ENCODE assay signal across 22 cellular contexts in the genomic region with DNA sequence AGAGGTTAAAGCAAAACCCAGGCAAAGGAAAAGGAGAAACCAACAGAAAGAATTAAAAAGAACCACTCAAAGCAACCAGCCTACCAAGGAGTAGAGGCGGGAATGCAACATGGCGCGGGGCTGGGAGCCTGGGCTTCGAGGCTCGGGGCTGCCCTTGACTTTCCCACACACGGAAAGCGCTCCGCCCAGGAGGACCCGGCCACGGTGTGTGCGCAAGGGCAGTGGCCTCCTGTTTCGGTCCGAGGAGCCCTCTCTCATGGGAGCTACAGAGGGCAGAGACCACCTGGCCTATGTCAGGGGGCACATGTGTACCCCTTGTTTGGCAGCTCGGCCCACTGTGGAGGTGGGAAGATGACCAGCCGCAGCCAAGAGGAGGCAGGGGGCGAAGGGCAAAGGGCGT. TPM values are rescaled to one million over a fixed set of nuclear protein-coding genes. Genes with fewer than 3 reads are reported as not detected.
A peak's percentile ranks its signal among the peaks of the same experiment; 100 is the strongest.
DNase-seq lines count a peak whose midpoint lies in the region; ATAC-seq, FAIRE-seq and TF ChIP-seq lines count a peak whose summit lies in the region.
"Had no signal": no experiment of that assay in that cellular context is flagged by ENCODE, and none has a peak within 500 bp of the region (broad histone marks: within the 10 kb centered on the region; RNA-seq: fewer than 3 reads in every experiment).

No MANE protein-coding gene starts in this region.

- no peaks in the 10 kb centered on the region for H3K27me3 Mint-ChIP-seq in activated T-cell treated with anti-CD3 and anti-CD28 coated beads, Interleukin-2, amount 50 U/mL, for 72 hours (ENCODE audit: low read depth)
- H3K27me3 Mint-ChIP-seq in activated T-cell treated with anti-CD3 and anti-CD28 coated beads, Interleukin-2, amount 50 U/mL, for 4 hours (ENCODE audit: low read depth): no peaks in the 10 kb centered on the region
- H3K27me3 Mint-ChIP-seq in stimulated activated naive B cell treated with anti-CD40 and anti-IgM and Interleukin-4, amounts not matched to agents 10 μg/mL and 1 μg/mL and 100 μg/mL, for 72 hours: no peaks in the 10 kb centered on the region
- H3K27me3 Mint-ChIP-seq: activated CD4-positive, alpha-beta memory T cell treated with anti-CD3 and anti-CD28 coated beads, Interleukin-2, amount 10 ng/mL, durations not matched to agents 7 days and 5 days had no signal

- WGBS in HepG2 (ENCODE audit: low lambda C conversion rate): over 99% methylated on average over 8 of the region's 17 CpGs

- peak overlapping the region; percentile 20 for H3K27ac Mint-ChIP-seq in activated T-cell treated with anti-CD3 and anti-CD28 coated beads, Interleukin-2, amount 50 U/mL, for 72 hours
- peak overlapping the region; percentile 65 to 94 for H3K27ac Mint-ChIP-seq in activated naive CD4-positive, alpha-beta T cell treated with anti-CD3 and anti-CD28 coated beads, Interleukin-2, amount 50 U/mL, for 72 hours
- H3K27ac Mint-ChIP-seq in stimulated activated naive B cell treated with anti-CD40 and anti-IgM and Interleukin-4, amounts not matched to agents 10 μg/mL and 1 μg/mL and 100 μg/mL, for 72 hours: peak overlapping the region; percentile 79
- H3K27ac Mint-ChIP-seq: activated CD4-positive, alpha-beta memory T cell treated with anti-CD3 and anti-CD28 coated beads, Interleukin-2, amount 10 ng/mL, durations not matched to agents 7 days and 5 days had no signal

- no peak for DNase-seq in activated T-cell treated with anti-CD3 and anti-CD28 coated beads, Interleukin-2, amount 50 U/mL, for 72 hours
- DNase-seq in activated T-cell treated with anti-CD3 and anti-CD28 coated beads, Interleukin-2, amount 50 U/mL, for 4 hours: no peak
- DNase-seq in activated naive CD4-positive, alpha-beta T cell treated with anti-CD3 and anti-CD28 coated beads, Interleukin-2, amount 50 U/mL, for 72 hours (ENCODE audit: low spot score in 2 of 2): no peak
- DNase-seq in HepG2 (ENCODE audit: low spot score) (no peak), NAMALWA (ENCODE audit: low spot score) (no peak), KG1 (lab: John Stamatoyannopoulos, UW) (no peak)
- no peak for DNase-seq in stimulated activated naive B cell treated with anti-CD40 and anti-IgM and Interleukin-4, amounts not matched to agents 10 μg/mL and 1 μg/mL and 100 μg/mL, for 72 hours
- DNase-seq: activated CD4-positive, alpha-beta memory T cell treated with anti-CD3 and anti-CD28 coated beads, Interleukin-2, amount 10 ng/mL, durations not matched to agents 7 days and 5 days; DMS 273 treated with DMSO at 0.1 percent for 48 hours; head of caudate nucleus; immature natural killer cell; NCI-H1436 treated with DMSO at 0.1 percent for 48 hours; NCI-H2171 treated with DMSO at 0.1 percent for 48 hours; OCI-M1; ovary; SHP77 treated with DMSO at 0.1 percent for 48 hours; uterus; WERI-Rb-1 had no signal

- H3K79me2 ChIP-seq in HepG2 (ENCODE audit: insufficient read depth, low read length): no peaks in the 10 kb centered on the region

- peaks cover 20% of the 10 kb centered on the region for H3K4me1 ChIP-seq in HepG2 (ENCODE audit: insufficient read depth, low read length)
- H3K4me1 ChIP-seq: uterus had no signal

- CTCF ChIA-PET in HepG2 (lab: Yijun Ruan, JAX; ENCODE audit: low intra/inter-chr PET ratio, low total read pairs): no interaction called here

- 0 out of 2 replicates have a peak, but pooled peaks cover 2% of the 10 kb centered on the region for H4K20me1 ChIP-seq in HepG2 (ENCODE audit: insufficient read depth, low read length)

- no peak overlapping the region for H3K4me3 ChIP-seq in HepG2 (replicated peaks in 1 of 3; ENCODE audit: insufficient read depth in 1 of 3, low read depth in 2 of 3, low read length in 3 of 3)
- H3K4me3 ChIP-seq: BLaER1 treated with 17β-estradiol and CSF1 and Interleukin-3, amounts not matched to agents 10 nM and 100 nM; ovary; uterus had no signal

- no peak overlapping the region for H3K27ac ChIP-seq in HepG2 (ENCODE audit: extremely low read length, insufficient read depth, low read length)
- H3K27ac ChIP-seq: ovary, WERI-Rb-1 had no signal

- in situ Hi-C loops in HepG2 (cut with HindIII; ENCODE audit: extremely low pct_ligation_motif_present, low pct_unique_long_range_greater_than_20kb): no loop called here

- peaks cover 57 to 87% of the 10 kb centered on the region in 2 experiments for H3K36me3 ChIP-seq in HepG2 (replicated peaks in 1 of 2; ENCODE audit: control insufficient read depth in 1 of 2, insufficient read depth in 2 of 2, low read length in 2 of 2)
- H3K36me3 ChIP-seq: ovary, uterus had no signal

- no peaks in the 10 kb centered on the region for H3K4me1 Mint-ChIP-seq in activated T-cell treated with anti-CD3 and anti-CD28 coated beads, Interleukin-2, amount 50 U/mL, for 72 hours (ENCODE audit: low read depth)
- no peaks in the 10 kb centered on the region for H3K4me1 Mint-ChIP-seq in activated T-cell treated with anti-CD3 and anti-CD28 coated beads, Interleukin-2, amount 50 U/mL, for 4 hours (ENCODE audit: low read depth)
- peaks cover 2 to 7% of the 10 kb centered on the region in 2 donors for H3K4me1 Mint-ChIP-seq in stimulated activated naive B cell treated with anti-CD40 and anti-IgM and Interleukin-4, amounts not matched to agents 10 μg/mL and 1 μg/mL and 100 μg/mL, for 72 hours

- H3K9me3 Mint-ChIP-seq in activated T-cell treated with anti-CD3 and anti-CD28 coated beads, Interleukin-2, amount 50 U/mL, for 72 hours: no peaks in the 10 kb centered on the region
- no peaks in the 10 kb centered on the region for H3K9me3 Mint-ChIP-seq in activated T-cell treated with anti-CD3 and anti-CD28 coated beads, Interleukin-2, amount 50 U/mL, for 4 hours
- no peaks in the 10 kb centered on the region for H3K9me3 Mint-ChIP-seq in activated naive CD4-positive, alpha-beta T cell treated with anti-CD3 and anti-CD28 coated beads, Interleukin-2, amount 50 U/mL, for 72 hours
- no peaks in the 10 kb centered on the region for H3K9me3 Mint-ChIP-seq in stimulated activated naive B cell treated with anti-CD40 and anti-IgM and Interleukin-4, amounts not matched to agents 10 μg/mL and 1 μg/mL and 100 μg/mL, for 72 hours
- H3K9me3 Mint-ChIP-seq: activated CD4-positive, alpha-beta memory T cell treated with anti-CD3 and anti-CD28 coated beads, Interleukin-2, amount 10 ng/mL, durations not matched to agents 7 days and 5 days; immature natural killer cell had no signal

- intact Hi-C loops in HepG2 (cut with micrococcal nuclease; ENCODE audit: unreplicated experiment): no loop called here

- peaks cover 13 to 37% of the 10 kb centered on the region in 2 donors for H3K36me3 Mint-ChIP-seq in activated T-cell treated with anti-CD3 and anti-CD28 coated beads, Interleukin-2, amount 50 U/mL, for 72 hours (ENCODE audit: insufficient read depth in 2 of 2)
- peaks cover 44% of the 10 kb centered on the region for H3K36me3 Mint-ChIP-seq in activated T-cell treated with anti-CD3 and anti-CD28 coated beads, Interleukin-2, amount 50 U/mL, for 4 hours (ENCODE audit: insufficient read depth)
- H3K36me3 Mint-ChIP-seq in activated naive CD4-positive, alpha-beta T cell treated with anti-CD3 and anti-CD28 coated beads, Interleukin-2, amount 50 U/mL, for 72 hours: peaks cover 34 to 42% of the 10 kb centered on the region in 2 donors
- H3K36me3 Mint-ChIP-seq in stimulated activated naive B cell treated with anti-CD40 and anti-IgM and Interleukin-4, amounts not matched to agents 10 μg/mL and 1 μg/mL and 100 μg/mL, for 72 hours: peaks cover 33 to 65% of the 10 kb centered on the region in 2 donors

- TF ChIP-seq POLR2A in HepG2 (IDR thresholded peaks at IDR 0.05; ENCODE audit: insufficient read depth in 1 of 2, low read depth in 2 of 2, low read length in 2 of 2): no peak

- no peak for TF ChIP-seq CTCF in HepG2 (CRISPR knock-in tag; IDR thresholded peaks at IDR 0.05)

- no peak overlapping the region for H3K4me2 ChIP-seq in HepG2 (ENCODE audit: low read depth, low read length)
- H3K4me2 ChIP-seq: BLaER1 treated with 17β-estradiol and CSF1 and Interleukin-3, amounts not matched to agents 10 nM and 100 nM had no signal

- no peaks in the 10 kb centered on the region for H3K9me3 ChIP-seq in HepG2 (ENCODE audit: low read length)
- H3K9me3 ChIP-seq: BLaER1 treated with 17β-estradiol and CSF1 and Interleukin-3, amounts not matched to agents 10 nM and 100 nM; ovary; uterus had no signal

- POLR2A ChIA-PET in HepG2 (lab: Yijun Ruan, JAX): no interaction called here

- no peak overlapping the region for H2AFZ ChIP-seq in HepG2 (ENCODE audit: low read length)

- no TSS peak for BruUV-seq in HepG2 (replicated peaks; lab: Mats Ljungman, UMichigan)

- no peaks in the 10 kb centered on the region for H3K27me3 ChIP-seq in HepG2 (ENCODE audit: control insufficient read depth in 1 of 2, insufficient read depth in 2 of 2, low read length in 2 of 2)
- H3K27me3 ChIP-seq: BLaER1 treated with 17β-estradiol and CSF1 and Interleukin-3, amounts not matched to agents 10 nM and 100 nM; ovary; uterus had no signal

- no peak for TF ChIP-seq EP300 in HepG2 (IDR thresholded peaks at IDR 0.05; ENCODE audit: low read depth in 2 of 2, low read length in 2 of 2)
- TF ChIP-seq EP300 in HepG2 (CRISPR knock-in tag; IDR thresholded peaks at IDR 0.05; ENCODE audit: borderline replicate concordance): no peak

- FAIRE-seq in HepG2 (lab: Jason Lieb, UNC): no peak
- FAIRE-seq: G401.6, H54 had no signal

- ATAC-seq in activated T-cell treated with anti-CD3 and anti-CD28 coated beads, Interleukin-2, amount 50 U/mL, for 72 hours (replicated peaks in 1 of 2): peak in 1 of 2 donors; percentile 8
- no peak for ATAC-seq in activated T-cell treated with anti-CD3 and anti-CD28 coated beads, Interleukin-2, amount 50 U/mL, for 4 hours
- ATAC-seq in activated naive CD4-positive, alpha-beta T cell treated with anti-CD3 and anti-CD28 coated beads, Interleukin-2, amount 50 U/mL, for 72 hours: no peak
- ATAC-seq in HepG2 (no peak), HG03354 (IDR thresholded peaks at IDR 0.05; ENCODE audit: poor library complexity, severe bottlenecking, unreplicated experiment) (no peak)
- ATAC-seq in stimulated activated naive B cell treated with anti-CD40 and anti-IgM and Interleukin-4, amounts not matched to agents 10 μg/mL and 1 μg/mL and 100 μg/mL, for 72 hours (replicated peaks): no peak

- no peak overlapping the region for H3K9ac ChIP-seq in HepG2 (ENCODE audit: insufficient read depth, low read depth, low read length)
- H3K9ac ChIP-seq: BLaER1 treated with 17β-estradiol and CSF1 and Interleukin-3, amounts not matched to agents 10 nM and 100 nM had no signal

- H3K4me3 Mint-ChIP-seq in activated T-cell treated with anti-CD3 and anti-CD28 coated beads, Interleukin-2, amount 50 U/mL, for 72 hours: no peak overlapping the region
- no peak overlapping the region for H3K4me3 Mint-ChIP-seq in activated T-cell treated with anti-CD3 and anti-CD28 coated beads, Interleukin-2, amount 50 U/mL, for 4 hours
- H3K4me3 Mint-ChIP-seq in stimulated activated naive B cell treated with anti-CD40 and anti-IgM and Interleukin-4, amounts not matched to agents 10 μg/mL and 1 μg/mL and 100 μg/mL, for 72 hours: no peak overlapping the region
- H3K4me3 Mint-ChIP-seq: activated CD4-positive, alpha-beta memory T cell treated with anti-CD3 and anti-CD28 coated beads, Interleukin-2, amount 10 ng/mL, durations not matched to agents 7 days and 5 days; immature natural killer cell had no signal

- no peak for TF ChIP-seq RAD21 in HepG2 (CRISPR knock-in tag; IDR thresholded peaks at IDR 0.05)

RNA-seq across cellular contexts. Expression of a gene that starts 55.9 kb away (rescaled TPM):
- 10 to 100 TPM; 32.7 to 44.5 TPM for total RNA-seq in activated T-cell treated with anti-CD3 and anti-CD28 coated beads, Interleukin-2, amount 50 U/mL, for 72 hours
- 10 to 100 TPM; 39.8 to 53.1 (median 42.0) TPM for total RNA-seq in activated T-cell treated with anti-CD3 and anti-CD28 coated beads, Interleukin-2, amount 50 U/mL, for 4 hours
- total RNA-seq in activated naive CD4-positive, alpha-beta T cell treated with anti-CD3 and anti-CD28 coated beads, Interleukin-2, amount 50 U/mL, for 72 hours: 10 to 100 TPM; 27.2 to 40.5 TPM
- 11.2 and 20.3 TPM in 2 replicates for total RNA-seq in HepG2 (2016; rRNA removed; fragmentation: Illumina TruSeq; extraction: Trizol)
- 2.3 and 2.8 TPM in 2 replicates for total RNA-seq in HepG2 (2016; cell fraction: cytosol; rRNA removed; fragmentation: Illumina TruSeq; extraction: Trizol; ENCODE audit: low read depth)
- 10.1 and 20.9 TPM in 2 replicates for total RNA-seq in HepG2 (2016; cell fraction: insoluble cytoplasmic fraction; rRNA removed; fragmentation: Illumina TruSeq; extraction: Trizol)
- 3.2 and 3.4 TPM in 2 replicates for total RNA-seq in HepG2 (2016; cell fraction: membrane; rRNA removed; fragmentation: Illumina TruSeq; extraction: Trizol)
- total RNA-seq in HepG2 (2016; cell fraction: nucleus; rRNA removed; fragmentation: Illumina TruSeq; extraction: Trizol): 19.4 and 20.3 TPM in 2 replicates
- 75.0 and 124 TPM in 2 replicates for polyA plus RNA-seq in HepG2 (2011; rRNA removed)
- polyA plus RNA-seq in HepG2 (2011; cell fraction: cytosol; rRNA removed): 57.2 and 84.6 TPM in 2 replicates
- 110 and 144 TPM in 2 replicates for polyA plus RNA-seq in HepG2 (2011; cell fraction: nucleus; rRNA removed)
- polyA plus RNA-seq in HepG2 (2012): 126 and 159 TPM in 2 replicates
- 2.5 and 2.9 TPM in 2 replicates for polyA plus RNA-seq in HepG2 (2016; cell fraction: cytosol; fragmentation: Illumina TruSeq; extraction: Trizol; ENCODE audit: low read depth)
- 12.0 and 13.0 TPM in 2 replicates for polyA plus RNA-seq in HepG2 (2016; cell fraction: insoluble cytoplasmic fraction; fragmentation: Illumina TruSeq; extraction: Trizol; ENCODE audit: low read depth)
- polyA plus RNA-seq in HepG2 (2016; cell fraction: membrane; fragmentation: Illumina TruSeq; extraction: Trizol; ENCODE audit: low read depth): 3.3 and 3.8 TPM in 2 replicates
- polyA plus RNA-seq in HepG2 (2016; cell fraction: nucleus; fragmentation: Illumina TruSeq; extraction: Trizol; ENCODE audit: insufficient read depth, low read depth): 37.3 and 42.3 TPM in 2 replicates
- polyA minus RNA-seq in HepG2 (2011; rRNA and poly(A)+ RNA removed; ENCODE audit: low replicate concordance): 2.0 and 61.9 TPM in 2 replicates
- 61.5 and 88.3 TPM in 2 replicates for polyA minus RNA-seq in HepG2 (2011; cell fraction: cytosol; rRNA and poly(A)+ RNA removed)
- polyA minus RNA-seq in HepG2 (2011; cell fraction: nucleus; rRNA and poly(A)+ RNA removed): 34.2 and 54.7 TPM in 2 replicates

Comparison
In these comparisons a context has a peak if more than half of its experiments do, and no peak if none do; other contexts are left out.
1. H3K27ac Mint-ChIP-seq: peak in every context shown above with its lines; median percentile 80 in activated naive CD4-positive, alpha-beta T cell treated with anti-CD3 and anti-CD28 coated beads, Interleukin-2, amount 50 U/mL, for 72 hours; 79 in stimulated activated naive B cell treated with anti-CD40 and anti-IgM and Interleukin-4, amounts not matched to agents 10 μg/mL and 1 μg/mL and 100 μg/mL, for 72 hours; 20 in activated T-cell treated with anti-CD3 and anti-CD28 coated beads, Interleukin-2, amount 50 U/mL, for 72 hours.